Comparison of ENCODE assay signal across 25 cellular contexts in the genomic region with DNA sequence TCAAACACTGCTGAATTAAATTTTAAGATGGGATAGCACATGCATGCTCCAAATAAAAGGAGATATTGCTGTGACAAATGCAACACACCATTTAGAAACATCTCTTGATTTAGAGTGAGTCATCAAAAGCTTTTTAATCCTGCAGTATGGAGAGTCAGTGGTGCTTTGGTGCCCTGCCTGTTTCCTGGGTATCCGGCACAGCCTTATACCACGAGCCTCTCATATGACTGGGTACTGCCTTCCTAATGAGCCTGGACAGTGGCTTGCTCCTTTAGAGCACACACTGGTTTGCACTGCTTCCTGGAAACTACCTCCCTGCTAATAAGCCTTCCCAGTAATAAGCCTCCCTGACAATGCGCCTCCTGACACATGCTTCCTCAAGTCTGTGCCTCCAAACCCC.
DNase-seq lines count a peak whose midpoint lies in the region; ATAC-seq and TF ChIP-seq lines count a peak whose summit lies in the region.
"Had no signal": no experiment of that assay in that cellular context is flagged by ENCODE, and none has a peak within 500 bp of the region (broad histone marks: within the 10 kb centered on the region; RNA-seq: fewer than 3 reads in every experiment).

No MANE protein-coding gene starts in this region.

- H3K4me1 ChIP-seq in colonic mucosa, result no peaks in the 10 kb centered on the region
- H3K4me1 ChIP-seq: Peyer's patch had no signal

- no peaks in the 10 kb centered on the region for H3K9me3 Mint-ChIP-seq in glutamatergic neuron (ENCODE audit: unreplicated experiment)
- H3K9me3 Mint-ChIP-seq: activated naive CD4-positive, alpha-beta T cell treated with anti-CD3 and anti-CD28 coated beads for 36 hours; effector memory CD8-positive, alpha-beta T cell had no signal

- no peaks in the 10 kb centered on the region for H3K36me3 ChIP-seq in colonic mucosa
- H3K36me3 ChIP-seq: heart left ventricle, neutrophil, Peyer's patch had no signal

- peaks cover 7% of the 10 kb centered on the region for H3K4me1 Mint-ChIP-seq in glutamatergic neuron (ENCODE audit: low read depth, unreplicated experiment)
- H3K4me1 Mint-ChIP-seq: CD4-positive, CD25-positive, alpha-beta regulatory T cell had no signal

- ATAC-seq in esophagus mucosa, result peak; percentile 78
- ATAC-seq: effector memory CD8-positive, alpha-beta T cell; heart left ventricle had no signal

- no peak overlapping the region for H3K27ac ChIP-seq in colonic mucosa
- H3K27ac ChIP-seq: heart left ventricle, neutrophil, Peyer's patch, skin epidermis had no signal

- no peak overlapping the region for H3K27ac Mint-ChIP-seq in glutamatergic neuron (ENCODE audit: unreplicated experiment)
- H3K27ac Mint-ChIP-seq: activated naive CD4-positive, alpha-beta T cell treated with anti-CD3 and anti-CD28 coated beads for 36 hours; CD4-positive, CD25-positive, alpha-beta regulatory T cell; effector memory CD8-positive, alpha-beta T cell had no signal

- H3K27me3 ChIP-seq in colonic mucosa, result no peaks in the 10 kb centered on the region
- H3K27me3 ChIP-seq: Peyer's patch had no signal

- DNase-seq in C1 segment of cervical spinal cord (lab: John Stamatoyannopoulos, UW), result peak in 9 of 14 donors; percentile 21 to 65 (median 31)
- peak; percentile 69 for DNase-seq in RPMI7951 (ENCODE audit: low read depth)
- DNase-seq in pons (ENCODE audit: low spot score), result peak; percentile 75
- no peak for DNase-seq in colonic mucosa
- DNase-seq in glutamatergic neuron, result no peak
- DNase-seq in NCI-H82 (lab: John Stamatoyannopoulos, UW), result no peak
- DNase-seq: activated CD4-positive, alpha-beta T cell treated with anti-CD3 and anti-CD28 coated beads for 4 hours; activated naive CD4-positive, alpha-beta T cell treated with anti-CD3 and anti-CD28 coated beads for 36 hours; activated T-cell treated with anti-CD3 and anti-CD28 coated beads, Interleukin-2, amount 50 U/mL, for 48 hours; CD4-positive, CD25-positive, alpha-beta regulatory T cell; DMS 273 treated with DMSO at 0.1 percent for 48 hours; effector memory CD8-positive, alpha-beta T cell; GF-D8; GOT3; heart left ventricle; KBM-7; NCI-H1436 treated with DMSO at 0.1 percent for 48 hours; NCI-H2171; NCI-H524 treated with DMSO at 0.1 percent for 48 hours; Peyer's patch; SK-N-SH; stimulated activated CD4-positive, alpha-beta T cell treated with anti-CD3 and anti-CD28 coated beads, Interleukin-1b, Interleukin-23, amount 100 ng/mL, for 48 hours had no signal

- H3K4me3 Mint-ChIP-seq in glutamatergic neuron (ENCODE audit: unreplicated experiment), result no peak overlapping the region
- H3K4me3 Mint-ChIP-seq: activated naive CD4-positive, alpha-beta T cell treated with anti-CD3 and anti-CD28 coated beads for 36 hours; CD4-positive, CD25-positive, alpha-beta regulatory T cell; effector memory CD8-positive, alpha-beta T cell had no signal

- intact Hi-C loops in colonic mucosa (cut with DNase I), result no loop called here

- H3K36me3 Mint-ChIP-seq in glutamatergic neuron (ENCODE audit: unreplicated experiment), result no peaks in the 10 kb centered on the region
- H3K36me3 Mint-ChIP-seq: CD4-positive, CD25-positive, alpha-beta regulatory T cell had no signal

- no peak overlapping the region for H3K4me3 ChIP-seq in colonic mucosa
- H3K4me3 ChIP-seq: heart left ventricle, Peyer's patch, skin epidermis had no signal

- no peaks in the 10 kb centered on the region for H3K27me3 Mint-ChIP-seq in glutamatergic neuron (ENCODE audit: unreplicated experiment)
- H3K27me3 Mint-ChIP-seq: CD4-positive, CD25-positive, alpha-beta regulatory T cell had no signal

- H3K9ac ChIP-seq in colonic mucosa (ENCODE audit: low read depth in 2 of 2, low read length in 2 of 2), result no peak overlapping the region
- H3K9ac ChIP-seq: SK-N-SH had no signal

- TF ChIP-seq CTCF in colonic mucosa (IDR thresholded peaks at IDR 0.05) (no peak), glutamatergic neuron (IDR thresholded peaks at IDR 0.05; ENCODE audit: partially characterized antibody, unreplicated experiment) (no peak)

- H3K9me3 ChIP-seq in colonic mucosa, result no peaks in the 10 kb centered on the region
- H3K9me3 ChIP-seq: heart left ventricle, neutrophil, Peyer's patch, SK-N-SH had no signal

Comparison
In these comparisons a context has a peak if more than half of its experiments do, and no peak if none do; other contexts are left out.
1. DNase-seq: peak in C1 segment of cervical spinal cord (9 of 14), RPMI7951 (single experiment) and pons (single experiment); none in colonic mucosa (single experiment), glutamatergic neuron (single experiment) and NCI-H82 (single experiment).